In genomic region chr1:20718343-20718882, GRCh38 we compare ENCODE assay signal across 9 cellular contexts. TPM values are rescaled to one million over a fixed set of nuclear protein-coding genes. Genes with fewer than 3 reads are reported as not detected.
DNase-seq lines count a peak whose midpoint lies in the region; ATAC-seq and TF ChIP-seq lines count a peak whose summit lies in the region.
"Not testable (repeated sequence)": the region's sequence is repeated elsewhere in the genome, so short reads cannot be mapped to it uniquely, and the experiment has no call there.
"Had no signal": no experiment of that assay in that cellular context is flagged by ENCODE, and none has a peak within 500 bp of the region (broad histone marks: within the 10 kb centered on the region; RNA-seq: fewer than 3 reads in every experiment).

No MANE protein-coding gene starts in this region.

- dilution Hi-C loops in IMR-90 (cut with HindIII; ENCODE audit: low sequenced_read_pairs, unreplicated experiment): not testable (repeated sequence)

- CTCF ChIA-PET in IMR-90 (lab: Yijun Ruan, JAX) (interaction anchor here (0.7 to 1.2 kb wide), 3 partner anchors 10 to 22 kb away, joined by 3 read pairs; no protein-coding TSS in a partner anchor), WTC11 (lab: Charles Lee) (interaction anchor here (0.8 to 3.7 kb wide), 11 partner anchors 10 to 499 kb away, joined by 3 to 38 read pairs (median 4); partner anchors contain the start of genes DDOST and SH2D5)

- not testable (repeated sequence) for H3K9me3 Mint-ChIP-seq in WTC11; osteocyte (ENCODE audit: unreplicated experiment)

- H3K4me3 ChIP-seq in BLaER1 (peak overlapping the region; percentile 55; the same call in 1 of the 2 replicates), IMR-90 (ENCODE audit: insufficient read depth, low read depth, low read length) (peak overlapping the region; percentile 91), astrocyte of the cerebellum (ENCODE audit: low read depth, low read length) (peak overlapping the region; percentile 34), esophagus squamous epithelium (peak overlapping the region; percentile 31 to 69 (median 48)), kidney epithelial cell (ENCODE audit: low read depth, low read length) (peak overlapping the region; percentile 46), testis (peak overlapping the region; percentile 51 to 58)

- peaks cover 41% of the 10 kb centered on the region for H3K27me3 Mint-ChIP-seq in WTC11 (ENCODE audit: low read depth)
- H3K27me3 Mint-ChIP-seq in osteocyte (ENCODE audit: unreplicated experiment): not testable (repeated sequence)

- DNase-seq in IMR-90; astrocyte of the cerebellum (ENCODE audit: low read depth); esophagus squamous epithelium (lab: John Stamatoyannopoulos, UW); kidney epithelial cell (ENCODE audit: low read depth); osteocyte (ENCODE audit: extremely low spot score, unreplicated experiment); testis: not testable (repeated sequence)
- DNase-seq in WTC11 (ENCODE audit: low spot score): peak; percentile 20

- not testable (repeated sequence) for H3K9ac ChIP-seq in BLaER1
- peak overlapping the region; percentile 38; the same call in 1 of the 2 replicates for H3K9ac ChIP-seq in IMR-90 (ENCODE audit: low read depth, low read length)

- H3K36me3 Mint-ChIP-seq in WTC11; osteocyte (ENCODE audit: unreplicated experiment): not testable (repeated sequence)

- H4K8ac ChIP-seq in IMR-90 (ENCODE audit: low read depth in 2 of 2, low read length in 2 of 2): peak overlapping the region; percentile 46 to 53; a peak in 2 of 4 replicates

- not testable (repeated sequence) for TF ChIP-seq POLR2A in IMR-90 (IDR thresholded peaks at IDR 0.05; ENCODE audit: low read depth, low read length); esophagus squamous epithelium (IDR thresholded peaks at IDR 0.05); testis (IDR thresholded peaks at IDR 0.05)

- POLR2A ChIA-PET in IMR-90 (lab: Charles Lee; ENCODE audit: unreplicated experiment): not testable (repeated sequence)
- POLR2A ChIA-PET in WTC11 (lab: Charles Lee): interaction anchor here (0.8 to 2.4 kb wide), 4 partner anchors 10 to 68 kb away, joined by 3 to 12 read pairs (median 10); partner anchors contain the start of gene HP1BP3

- H3K4me2 ChIP-seq in BLaER1 (peak overlapping the region; percentile 75), IMR-90 (ENCODE audit: low read depth, low read length) (peak overlapping the region; percentile 88)

- not testable (repeated sequence) for H2BK5ac ChIP-seq in IMR-90 (ENCODE audit: low read depth, low read length, poor library complexity, severe bottlenecking)

- H3K27me3 ChIP-seq in BLaER1 (peaks cover 40% of the 10 kb centered on the region), esophagus squamous epithelium (peaks cover 0 to 40% (median 0%) of the 10 kb centered on the region in 4 donors)
- not testable (repeated sequence) for H3K27me3 ChIP-seq in IMR-90 (ENCODE audit: control insufficient read depth, insufficient read depth, low read length); kidney epithelial cell (ENCODE audit: control insufficient read depth, insufficient read depth, low read length); testis

- H3K14ac ChIP-seq in IMR-90 (replicated peaks; ENCODE audit: low read depth, low read length): not testable (repeated sequence)

- H3K56ac ChIP-seq in IMR-90 (ENCODE audit: extremely low read depth, insufficient read depth, low read length): not testable (repeated sequence)

- H2BK15ac ChIP-seq in IMR-90 (ENCODE audit: low read depth, low read length): not testable (repeated sequence)

- in situ Hi-C loops in IMR-90 (cut with MboI; ENCODE audit: low sequenced_read_pairs); astrocyte of the cerebellum (cut with HindIII; ENCODE audit: low sequenced_read_pairs): not testable (repeated sequence)

- not testable (repeated sequence) for TF ChIP-seq RAD21 in IMR-90 (IDR thresholded peaks at IDR 0.05; ENCODE audit: low read length)

- H4K5ac ChIP-seq in IMR-90 (ENCODE audit: low read depth, low read length): not testable (repeated sequence)

- peak overlapping the region; percentile 65; the same call in 1 of the 2 replicates for H3K4ac ChIP-seq in IMR-90 (ENCODE audit: low read depth, low read length)

- H3K4me3 Mint-ChIP-seq in WTC11 (peak overlapping the region; percentile 75), osteocyte (ENCODE audit: unreplicated experiment) (peak overlapping the region; percentile 71)

- H3K27ac Mint-ChIP-seq in WTC11; osteocyte (ENCODE audit: unreplicated experiment): not testable (repeated sequence)

- intact Hi-C loops in IMR-90 (cut with micrococcal nuclease); esophagus squamous epithelium (cut with DNase I); testis (cut with DNase I; ENCODE audit: low total_unique reads): not testable (repeated sequence)

- 78% methylated on average over 11 of the region's 17 CpGs; no CpG with 5 or more reads in 1 of the 2 experiments for WGBS in IMR-90 (ENCODE audit: extremely low coverage in 2 of 2, insufficient read length in 1 of 2), 2 experiments
- 52 to 57% methylated on average over 6 to 7 of the region's 17 CpGs for WGBS in esophagus squamous epithelium, 2 donors
- WGBS in testis, 2 donors: 63 to 67% methylated on average over 14 to 17 of the region's 17 CpGs

- TF ChIP-seq CTCF in IMR-90 (conservative IDR thresholded peaks at IDR 0.05; ENCODE audit: low read depth, low read length); WTC11 (IDR thresholded peaks at IDR 0.05); astrocyte of the cerebellum (IDR thresholded peaks at IDR 0.05; ENCODE audit: low read depth, low read length, missing control alignments); esophagus squamous epithelium (IDR thresholded peaks at IDR 0.05); kidney epithelial cell (IDR thresholded peaks at IDR 0.05; ENCODE audit: insufficient read depth, low read length, poor library complexity, severe bottlenecking); osteocyte (IDR thresholded peaks at IDR 0.05); testis (IDR thresholded peaks at IDR 0.05): not testable (repeated sequence)

- not testable (repeated sequence) for H3K18ac ChIP-seq in IMR-90 (ENCODE audit: low read depth, low read length)

- H2AK5ac ChIP-seq in IMR-90 (ENCODE audit: low read depth, low read length): not testable (repeated sequence)

- H2BK120ac ChIP-seq in IMR-90 (ENCODE audit: low read depth, low read length): not testable (repeated sequence)

- not testable (repeated sequence) for H3K9me1 ChIP-seq in IMR-90 (ENCODE audit: insufficient read depth, low read length)

- H3K36me3 ChIP-seq in BLaER1; IMR-90 (ENCODE audit: control insufficient read depth, insufficient read depth, low read length); esophagus squamous epithelium; kidney epithelial cell (ENCODE audit: control insufficient read depth, insufficient read depth, low read length); testis (ENCODE audit: low read depth, missing control alignments): not testable (repeated sequence)

- not testable (repeated sequence) for ATAC-seq in IMR-90 (ENCODE audit: low read depth); WTC11

- BruUV-seq in IMR-90 (replicated peaks; lab: Mats Ljungman, UMichigan): not testable (repeated sequence)

- not testable (repeated sequence) for H4K20me1 ChIP-seq in BLaER1; IMR-90 (ENCODE audit: insufficient read depth, low read length)

- peak overlapping the region; percentile 59; the same call in 1 of the 2 replicates for H3K23ac ChIP-seq in IMR-90 (ENCODE audit: low read depth, low read length)

- 0 out of 2 replicates have a peak overlapping the region, but pooled peaks have one; percentile 6 for H4K91ac ChIP-seq in IMR-90 (ENCODE audit: insufficient read depth, low read depth, low read length)

- H2BK20ac ChIP-seq in IMR-90 (ENCODE audit: low read depth, low read length): not testable (repeated sequence)

- H3K79me1 ChIP-seq in IMR-90 (ENCODE audit: low read depth in 1 of 2, low read length in 2 of 2): not testable (repeated sequence)

- H3K4me1 ChIP-seq in BLaER1; IMR-90 (ENCODE audit: control insufficient read depth, insufficient read depth, low read length); testis: not testable (repeated sequence)
- peaks cover 4 to 15% (median 12%) of the 10 kb centered on the region in 3 donors for H3K4me1 ChIP-seq in esophagus squamous epithelium

- H3K4me1 Mint-ChIP-seq in WTC11: peaks cover 12% of the 10 kb centered on the region
- H3K4me1 Mint-ChIP-seq in osteocyte (ENCODE audit: unreplicated experiment): not testable (repeated sequence)

- H2AFZ ChIP-seq in IMR-90 (replicated peaks; ENCODE audit: low read length, poor library complexity): peak overlapping the region; percentile 89

- not testable (repeated sequence) for H3K27ac ChIP-seq in BLaER1; IMR-90 (ENCODE audit: insufficient read depth, low read length); esophagus squamous epithelium
- peak overlapping the region in 1 of 2 donors; percentile 56 for H3K27ac ChIP-seq in testis

- H3K9me3 ChIP-seq in BLaER1; IMR-90 (ENCODE audit: control insufficient read depth, insufficient read depth, low read length); esophagus squamous epithelium; testis: not testable (repeated sequence)

- peak overlapping the region; percentile 53 for H2AK9ac ChIP-seq in IMR-90 (replicated peaks; ENCODE audit: low read depth, low read length, poor library complexity)

RNA-seq across cellular contexts. Expression of gene KIF17, which starts 0.6 kb away (rescaled TPM):
- total RNA-seq in IMR-90 (2012; rRNA removed) (4.5 and 4.7 TPM in 2 replicates), WTC11 (2021) (8.1 to 16.1 TPM (median 14.3 TPM) in 3 replicates), esophagus squamous epithelium (1 to 10 TPM in 1 of 4 donors, under 1 TPM in 2, not detected in 1; 0.57 to 1.9 (median 0.85) TPM), kidney epithelial cell (1.3 and 1.6 TPM in 2 replicates), osteocyte (0.11 TPM in 1 of 2 replicates, not detected in the other), testis (10 to 100 TPM; 36.1 to 80.2 TPM)
- polyA plus RNA-seq in IMR-90 (2012; rRNA removed) (5.7 and 6.5 TPM in 2 replicates), testis (ENCODE audit: insufficient read depth, low read depth, low replicate concordance) (54.1 TPM)
- 4.6 and 6.0 TPM in 2 replicates for polyA plus RNA-seq in IMR-90 (2012; cell fraction: cytosol; rRNA removed)
- 8.5 and 11.5 TPM in 2 replicates for polyA plus RNA-seq in IMR-90 (2012; cell fraction: nucleus; rRNA removed; ENCODE audit: low replicate concordance)

RNA-seq across cellular contexts. Expression of gene SH2D5, which starts 14.1 kb away (rescaled TPM):
- total RNA-seq in IMR-90 (2012; rRNA removed) (6.7 and 7.2 TPM in 2 replicates), WTC11 (2021) (13.4 to 17.8 TPM (median 13.8 TPM) in 3 replicates), esophagus squamous epithelium (1 to 10 TPM in 1 of 4 donors, under 1 TPM in 2, not detected in 1; 0.57 to 1.1 (median 0.79) TPM), kidney epithelial cell (11.7 and 17.5 TPM in 2 replicates), osteocyte (0.18 and 0.46 TPM in 2 replicates), testis (1 to 10 TPM; 4.2 to 5.8 TPM)
- polyA plus RNA-seq in IMR-90 (2012; rRNA removed) (13.5 and 14.4 TPM in 2 replicates), testis (ENCODE audit: insufficient read depth, low read depth, low replicate concordance) (5.1 TPM)
- polyA plus RNA-seq in IMR-90 (2012; cell fraction: cytosol; rRNA removed): 7.8 and 10.5 TPM in 2 replicates
- polyA plus RNA-seq in IMR-90 (2012; cell fraction: nucleus; rRNA removed; ENCODE audit: low replicate concordance): 48.2 and 69.5 TPM in 2 replicates
- total RNA-seq: sciatic nerve had no signal

RNA-seq across cellular contexts. Expression of gene DDOST, which starts 57.2 kb away (rescaled TPM):
- total RNA-seq in IMR-90 (2012; rRNA removed) (155 and 179 TPM in 2 replicates), WTC11 (2021) (299 to 306 TPM (median 300 TPM) in 3 replicates), esophagus squamous epithelium (100 to 1,000 TPM; 106 to 183 (median 127) TPM), kidney epithelial cell (327 and 347 TPM in 2 replicates), osteocyte (266 and 267 TPM in 2 replicates), testis (100 to 1,000 TPM; 207 to 275 TPM)
- polyA plus RNA-seq in IMR-90 (2012; rRNA removed) (414 and 477 TPM in 2 replicates), testis (ENCODE audit: insufficient read depth, low read depth, low replicate concordance) (237 TPM)
- polyA plus RNA-seq in IMR-90 (2012; cell fraction: cytosol; rRNA removed): 234 and 424 TPM in 2 replicates
- 92.6 and 119 TPM in 2 replicates for polyA plus RNA-seq in IMR-90 (2012; cell fraction: nucleus; rRNA removed; ENCODE audit: low replicate concordance)

Comparison
In these comparisons a context has a peak if more than half of its experiments do, and no peak if none do; other contexts are left out.
1. H3K4me3 ChIP-seq: peak in every context shown above with its lines; median percentile 91 in IMR-90; 55 in BLaER1; 54 in testis; 48 in esophagus squamous epithelium; 46 in kidney epithelial cell; 34 in astrocyte of the cerebellum.